In the genomic region with DNA sequence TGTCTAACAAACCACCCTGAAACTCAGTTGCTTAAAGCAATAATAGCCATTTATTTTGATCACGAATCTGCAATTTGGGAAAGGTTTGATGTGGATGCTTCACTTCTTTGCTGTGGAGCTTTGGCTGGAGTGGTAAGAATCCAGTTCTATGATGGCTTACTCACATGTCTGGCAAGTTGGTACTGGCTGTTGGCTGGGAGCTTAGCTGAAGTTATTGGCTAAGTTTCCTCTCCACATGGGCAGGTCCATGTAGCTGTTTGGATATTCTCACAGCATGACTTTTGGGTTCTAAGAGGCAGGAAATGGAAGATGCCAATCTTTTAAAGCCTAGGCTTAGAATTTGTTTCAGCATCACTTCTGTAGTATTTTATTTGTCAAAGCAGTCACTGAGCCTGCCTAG, we compare ENCODE assay signal across 11 cellular contexts.
DNase-seq lines count a peak whose midpoint lies in the region; ATAC-seq and TF ChIP-seq lines count a peak whose summit lies in the region.
"Had no signal": no experiment of that assay in that cellular context is flagged by ENCODE, and none has a peak within 500 bp of the region (broad histone marks: within the 10 kb centered on the region; RNA-seq: fewer than 3 reads in every experiment).

No MANE protein-coding gene starts in this region.

- no peak for TF ChIP-seq CTCF in RWPE2 (IDR thresholded peaks at IDR 0.05; ENCODE audit: poor library complexity, severe bottlenecking)
- no peak for TF ChIP-seq CTCF in fibroblast of the aortic adventitia (IDR thresholded peaks at IDR 0.05; ENCODE audit: insufficient read depth, low read length)
- TF ChIP-seq CTCF in smooth muscle cell (IDR thresholded peaks at IDR 0.05; ENCODE audit: borderline replicate concordance, insufficient read depth, poor library complexity, severe bottlenecking) = no peak

- peak; percentile 53; the same call in 2 of the 3 replicates for ATAC-seq in RWPE2 (ENCODE audit: low read depth)
- ATAC-seq in left colon = no peak
- ATAC-seq: HCT116; stimulated activated memory B cell treated with anti-CD40 and anti-IgM and Interleukin-4, amounts not matched to agents 10 μg/mL and 1 μg/mL and 100 μg/mL, for 72 hours had no signal

- DNase-seq in GM04504 (ENCODE audit: low read depth) (peak; percentile 50), RWPE2 (ENCODE audit: low spot score) (no peak), fibroblast of the aortic adventitia (ENCODE audit: low read depth) (peak; percentile 80), smooth muscle cell (lab: John Stamatoyannopoulos, UW; ENCODE audit: unreplicated experiment) (no peak), C1 segment of cervical spinal cord (lab: John Stamatoyannopoulos, UW) (no peak), left colon (no peak), erythroblast (lab: John Stamatoyannopoulos, UW) (no peak)
- DNase-seq in activated naive CD4-positive, alpha-beta T cell (lab: John Stamatoyannopoulos, UW) = no peak
- DNase-seq: NCI-H2171 treated with DMSO at 0.1 percent for 48 hours had no signal

- H4K20me1 ChIP-seq in smooth muscle cell (ENCODE audit: low read depth) = no peaks in the 10 kb centered on the region

- H3K36me3 ChIP-seq in RWPE2 (ENCODE audit: low read depth) = no peaks in the 10 kb centered on the region
- no peaks in the 10 kb centered on the region for H3K36me3 ChIP-seq in smooth muscle cell (ENCODE audit: low read depth)

- intact Hi-C loops in left colon (cut with DNase I, micrococcal nuclease) = no loop called here

- TF ChIP-seq POLR2A in erythroblast (IDR thresholded peaks at IDR 0.05; ENCODE audit: low read length) = no peak

- H3F3A ChIP-seq in smooth muscle cell (ENCODE audit: low read depth) = peaks cover 6% of the 10 kb centered on the region

- H2AFZ ChIP-seq in smooth muscle cell (ENCODE audit: low read depth) = peak overlapping the region; percentile 12

- H3K9ac ChIP-seq in smooth muscle cell (ENCODE audit: low read depth) = no peak overlapping the region

- H3K9me3 ChIP-seq in RWPE2 (ENCODE audit: severe bottlenecking) (peaks cover 8% of the 10 kb centered on the region), smooth muscle cell (replicated peaks; ENCODE audit: low read depth) (peaks cover 4% of the 10 kb centered on the region)

- H3K4me2 ChIP-seq in smooth muscle cell = peak overlapping the region; percentile 46

- no peaks in the 10 kb centered on the region for H3K27me3 ChIP-seq in RWPE2 (ENCODE audit: insufficient read depth, poor library complexity, severe bottlenecking)
- H3K27me3 ChIP-seq in smooth muscle cell (ENCODE audit: low read depth) = no peaks in the 10 kb centered on the region

- 94% methylated on average over 1 of the region's 1 CpG for WGBS in smooth muscle cell (ENCODE audit: low lambda C conversion rate)

- no peaks in the 10 kb centered on the region for H3K79me2 ChIP-seq in smooth muscle cell (ENCODE audit: low read depth)

- H3K4me1 ChIP-seq in RWPE2 (ENCODE audit: insufficient read depth, poor library complexity, severe bottlenecking) = peaks cover 16% of the 10 kb centered on the region
- H3K4me1 ChIP-seq in smooth muscle cell (ENCODE audit: low read depth) = peaks cover 6% of the 10 kb centered on the region

- H3K4me3 ChIP-seq in RWPE2 (ENCODE audit: severe bottlenecking) = no peak overlapping the region
- no peak overlapping the region for H3K4me3 ChIP-seq in fibroblast of the aortic adventitia (ENCODE audit: low read depth, low read length)
- no peak overlapping the region for H3K4me3 ChIP-seq in smooth muscle cell

- no peak overlapping the region for H3K27ac ChIP-seq in RWPE2 (ENCODE audit: poor library complexity, severe bottlenecking)
- peak overlapping the region; percentile 25 for H3K27ac ChIP-seq in smooth muscle cell (ENCODE audit: low read depth)

Comparison
In these comparisons a context has a peak if more than half of its experiments do, and no peak if none do; other contexts are left out.
1. DNase-seq: peak in GM04504 (single experiment) and fibroblast of the aortic adventitia (single experiment); none in RWPE2 (single experiment), smooth muscle cell (single experiment), activated naive CD4-positive, alpha-beta T cell (0 of 4), C1 segment of cervical spinal cord (0 of 14), left colon (0 of 2) and erythroblast (0 of 2).